ENCODE assay signal across 8 cellular contexts in the genomic region with DNA sequence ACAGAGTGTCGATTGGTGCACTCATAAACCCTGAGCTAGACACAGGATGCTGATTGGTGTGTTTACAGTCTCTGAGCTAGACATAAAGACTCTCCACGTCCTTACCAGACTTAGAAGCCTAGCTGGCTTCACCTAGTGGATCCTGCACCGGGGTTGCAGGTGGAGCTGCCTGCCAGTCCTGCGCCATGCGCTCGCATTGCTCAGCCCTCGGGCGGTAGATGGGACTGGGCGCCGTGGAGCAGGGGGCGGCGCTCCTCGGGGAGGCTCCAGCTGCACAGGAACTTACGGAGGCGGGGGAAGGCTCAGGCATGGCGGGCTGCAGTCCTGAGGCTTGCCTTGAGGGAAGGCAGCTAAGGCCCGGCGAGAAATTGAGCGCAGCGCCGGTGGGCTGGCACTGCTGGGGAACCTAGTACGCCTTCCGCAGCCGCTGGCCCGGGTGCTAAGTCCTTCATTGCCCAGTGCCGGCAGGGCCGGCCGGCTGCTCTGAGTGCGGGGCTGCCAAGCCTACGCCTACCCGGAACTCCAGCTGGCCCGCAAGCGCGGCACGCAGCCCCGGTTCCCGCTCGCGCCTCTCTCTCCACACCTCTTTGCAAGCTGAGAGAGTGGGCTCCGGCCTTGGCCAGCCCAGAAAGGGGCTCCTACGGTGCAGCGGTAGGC.
DNase-seq lines count a peak whose midpoint lies in the region; ATAC-seq and TF ChIP-seq lines count a peak whose summit lies in the region.
"Not testable (repeated sequence)": the region's sequence is repeated elsewhere in the genome, so short reads cannot be mapped to it uniquely, and the experiment has no call there.

No MANE protein-coding gene starts in this region.

- H2BK15ac ChIP-seq in neuronal stem cell (ENCODE audit: low read length) = not testable (repeated sequence)

- H3K23ac ChIP-seq in neuronal stem cell (ENCODE audit: low read depth, low read length, poor library complexity) = not testable (repeated sequence)

- H2BK12ac ChIP-seq in neuronal stem cell (ENCODE audit: low read length) = not testable (repeated sequence)

- not testable (repeated sequence) for H3K36me3 Mint-ChIP-seq in T-helper 17 cell (ENCODE audit: low read depth); type B pancreatic cell

- peak overlapping the region; percentile 41 for H3K4me3 Mint-ChIP-seq in T-helper 17 cell
- H3K4me3 Mint-ChIP-seq in type B pancreatic cell = not testable (repeated sequence)

- WGBS in neuronal stem cell (ENCODE audit: extremely low coverage in 2 of 2, insufficient read length in 2 of 2, insufficient replicate concordance in 1 of 2), 2 donors = no CpG with 5 or more reads among the region's 42 CpGs

- H2BK5ac ChIP-seq in neuronal stem cell (ENCODE audit: low read length) = not testable (repeated sequence)

- not testable (repeated sequence) for H3K36me3 ChIP-seq in neuronal stem cell (replicated peaks in 1 of 2; ENCODE audit: control insufficient read depth in 2 of 2, insufficient read depth in 2 of 2, low read length in 2 of 2)

- peak overlapping the region; percentile 3 for H3K4me3 ChIP-seq in astrocyte of the spinal cord (ENCODE audit: low read depth, low read length)
- not testable (repeated sequence) for H3K4me3 ChIP-seq in neuronal stem cell (ENCODE audit: low read length in 2 of 2)

- not testable (repeated sequence) for TF ChIP-seq CTCF in astrocyte of the spinal cord (IDR thresholded peaks at IDR 0.05; ENCODE audit: low read depth, low read length); type B pancreatic cell (conservative IDR thresholded peaks at IDR 0.05)

- peak; percentile 16 for DNase-seq in COLO668 (lab: John Stamatoyannopoulos, UW; ENCODE audit: unreplicated experiment)
- peak; percentile 29 for DNase-seq in GM03348 (ENCODE audit: low spot score)
- peak; percentile 65 for DNase-seq in NCI-H2227 treated with DMSO at 0.1 percent for 48 hours (lab: John Stamatoyannopoulos, UW)
- DNase-seq in T-helper 17 cell; astrocyte of the spinal cord (ENCODE audit: low read depth, low spot score); neuronal stem cell (ENCODE audit: low spot score): not testable (repeated sequence)
- peak; percentile 50 for DNase-seq in islet precursor cell
- peak; percentile 59 for DNase-seq in type B pancreatic cell (ENCODE audit: extremely low spot score, unreplicated experiment)

- H2AFZ ChIP-seq in neuronal stem cell (ENCODE audit: low read length) = peak overlapping the region; percentile 34

- H3K9me3 ChIP-seq in T-helper 17 cell (ENCODE audit: control insufficient read depth, low read length, poor library complexity, severe bottlenecking); neuronal stem cell (replicated peaks in 1 of 2; ENCODE audit: control insufficient read depth in 2 of 2, insufficient read depth in 1 of 2, low read depth in 1 of 2, low read length in 2 of 2): not testable (repeated sequence)

- H3K4me2 ChIP-seq in neuronal stem cell (ENCODE audit: insufficient read depth, low read length, poor library complexity, severe bottlenecking) = not testable (repeated sequence)

- in situ Hi-C loops in astrocyte of the spinal cord (cut with HindIII; ENCODE audit: low sequenced_read_pairs) = not testable (repeated sequence)

- peak overlapping the region; percentile 64 for H3K18ac ChIP-seq in neuronal stem cell (ENCODE audit: low read length)

- not testable (repeated sequence) for H3K4ac ChIP-seq in neuronal stem cell (ENCODE audit: low read length)

- peak overlapping the region; percentile 53 for H4K91ac ChIP-seq in neuronal stem cell (ENCODE audit: low read depth, low read length, poor library complexity)

- not testable (repeated sequence) for ATAC-seq in T-helper 17 cell

- H3K27me3 Mint-ChIP-seq in T-helper 17 cell, type B pancreatic cell: not testable (repeated sequence)

- H3K14ac ChIP-seq in neuronal stem cell (ENCODE audit: low read length) = not testable (repeated sequence)

- H3K27ac Mint-ChIP-seq in T-helper 17 cell, type B pancreatic cell: not testable (repeated sequence)

- H3K4me1 ChIP-seq in neuronal stem cell (ENCODE audit: control insufficient read depth in 2 of 2, insufficient read depth in 1 of 2, low read depth in 1 of 2, low read length in 2 of 2) = not testable (repeated sequence)

- not testable (repeated sequence) for H2AK5ac ChIP-seq in neuronal stem cell (ENCODE audit: low read depth, low read length)

- H4K8ac ChIP-seq in neuronal stem cell (ENCODE audit: low read depth, low read length) = not testable (repeated sequence)

- H3K27me3 ChIP-seq in neuronal stem cell (ENCODE audit: control insufficient read depth in 3 of 3, insufficient read depth in 3 of 3, low read depth in 1 of 3, low read length in 3 of 3) = not testable (repeated sequence)

- H2BK120ac ChIP-seq in neuronal stem cell (ENCODE audit: low read depth, low read length) = not testable (repeated sequence)

- not testable (repeated sequence) for H3K9ac ChIP-seq in neuronal stem cell (ENCODE audit: low read depth, low read length, poor library complexity)

- not testable (repeated sequence) for H3K4me1 Mint-ChIP-seq in T-helper 17 cell; type B pancreatic cell (ENCODE audit: unreplicated experiment)

- H3K79me1 ChIP-seq in neuronal stem cell (ENCODE audit: low read depth, low read length) = not testable (repeated sequence)

- not testable (repeated sequence) for H3K9me3 Mint-ChIP-seq in type B pancreatic cell

- not testable (repeated sequence) for H3K27ac ChIP-seq in neuronal stem cell (replicated peaks; ENCODE audit: low read length)
